In the genomic region with DNA sequence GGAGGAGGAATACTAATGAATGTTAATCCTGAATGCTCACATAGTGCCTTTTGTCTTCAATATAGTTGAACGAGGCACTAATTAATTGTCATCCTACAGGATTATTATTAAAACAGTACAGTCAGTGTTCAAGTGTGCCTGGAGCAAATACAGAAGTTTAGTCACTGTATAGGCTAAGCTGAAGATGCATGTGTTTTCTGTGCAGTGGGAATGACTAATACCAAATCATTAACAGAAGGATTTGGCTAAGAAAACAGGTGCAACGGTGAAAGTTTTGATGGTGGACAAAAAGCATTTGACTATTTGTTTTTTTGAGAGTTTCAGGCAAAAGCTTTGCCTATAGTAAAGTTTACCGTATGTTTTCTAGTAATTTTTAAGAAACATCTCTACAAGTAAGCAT, we compare ENCODE assay signal across 26 cellular contexts.
"Had no signal": no experiment of that assay in that cellular context is flagged by ENCODE, and none has a peak within 500 bp of the region (broad histone marks: within the 10 kb centered on the region; RNA-seq: fewer than 3 reads in every experiment).

No MANE protein-coding gene starts in this region.

- DNase-seq: dorsolateral prefrontal cortex; effector CD4-positive, alpha-beta T cell; foreskin keratinocyte; glutamatergic neuron; heart right ventricle; hippocampal formation; kidney glomerular epithelial cell; left ventricle myocardium superior; lower lobe of right lung; naive B cell; stimulated activated CD4-positive, alpha-beta T cell treated with anti-CD3 and anti-CD28 coated beads, Interleukin-2, amount 100 ng/mL, for 24 hours; stimulated activated CD4-positive, alpha-beta T cell treated with anti-CD3 and anti-CD28 coated beads, Interleukin-4, amount 100 ng/mL, for 24 hours; stimulated activated naive CD4-positive, alpha-beta T cell treated with Interleukin-2 at 50 U/mL for 16 hours; stomach; thyroid gland; trophoblast cell had no signal

- H2AFZ ChIP-seq: parathyroid adenoma had no signal

- H3K4me3 ChIP-seq: dorsolateral prefrontal cortex, heart right ventricle, lower lobe of right lung, right atrium auricular region, smooth muscle cell, stomach, thyroid gland, vagina had no signal

- H3K79me2 ChIP-seq: parathyroid adenoma had no signal

- H3K27me3 ChIP-seq: dorsolateral prefrontal cortex, foreskin keratinocyte, heart right ventricle, neutrophil, right atrium auricular region, stomach, thyroid gland, vagina had no signal

- H3K27ac ChIP-seq: dorsolateral prefrontal cortex, epithelial cell of prostate, foreskin keratinocyte, heart right ventricle, lower lobe of right lung, neutrophil, parathyroid adenoma, right atrium auricular region, stomach, thyroid gland, vagina had no signal

- H3K4me2 ChIP-seq: smooth muscle cell had no signal

- H3K36me3 ChIP-seq: heart right ventricle, lower lobe of right lung, neutrophil, right atrium auricular region, stomach, thyroid gland, vagina had no signal

- H3K9ac ChIP-seq: parathyroid adenoma had no signal

- ATAC-seq: esophagus mucosa; foreskin keratinocyte; heart right ventricle; left ventricle myocardium superior; lower lobe of right lung; natural killer cell treated with Interleukin-12 subunit alpha and Interleukin-12 subunit beta and Interleukin-15 and Interleukin-18, amount 100 ng/mL, for 72 hours; sciatic nerve; stimulated activated effector memory CD8-positive, alpha-beta T cell treated with anti-CD3 and anti-CD28 coated beads, Interleukin-12 subunit alpha, Interleukin-12 subunit beta, amount 100 ng/mL, for 72 hours had no signal

- H3K9me3 ChIP-seq: lower lobe of right lung, neutrophil, right atrium auricular region, stomach, thyroid gland, vagina had no signal

- H3K4me1 ChIP-seq: foreskin keratinocyte, heart right ventricle, lower lobe of right lung, parathyroid adenoma, right atrium auricular region, stomach, thyroid gland, vagina had no signal
